In genomic region chr2:64062840-64063239, GRCh38 we compare ENCODE assay signal across 8 cellular contexts. TPM values are rescaled to one million over a fixed set of nuclear protein-coding genes. Genes with fewer than 3 reads are reported as not detected.
DNase-seq lines count a peak whose midpoint lies in the region; ATAC-seq and TF ChIP-seq lines count a peak whose summit lies in the region.

No MANE protein-coding gene starts in this region.

- no peak for ATAC-seq in CD8-positive, alpha-beta T cell
- peak; percentile 77 for ATAC-seq in GM21529 (IDR thresholded peaks at IDR 0.05; ENCODE audit: unreplicated experiment)

- intact Hi-C loops in CD8-positive, alpha-beta T cell (cut with DNase I, micrococcal nuclease) = no loop called here
- intact Hi-C loops in PC-9 (cut with micrococcal nuclease; ENCODE audit: unreplicated experiment) = no loop called here

- no peaks in the 10 kb centered on the region for H4K20me1 ChIP-seq in PC-9 (ENCODE audit: insufficient read depth)

- peak overlapping the region; percentile 29 for H3K27ac Mint-ChIP-seq in CD8-positive, alpha-beta T cell

- H3K36me3 ChIP-seq in CD8-positive, alpha-beta T cell (ENCODE audit: insufficient read depth, low read length) = no peaks in the 10 kb centered on the region
- H3K36me3 ChIP-seq in PC-9 (ENCODE audit: low read depth) (no peaks in the 10 kb centered on the region), WERI-Rb-1 (no peaks in the 10 kb centered on the region)

- H2AFZ ChIP-seq in PC-9 = no peak overlapping the region

- H3F3A ChIP-seq in PC-9 (ENCODE audit: insufficient read depth, low read depth) = peaks cover 9% of the 10 kb centered on the region; the same call in 1 of the 2 replicates

- H3K4me1 ChIP-seq in CD8-positive, alpha-beta T cell (ENCODE audit: insufficient read depth, low read length) = peaks cover 15% of the 10 kb centered on the region
- peaks cover 19% of the 10 kb centered on the region for H3K4me1 ChIP-seq in PC-9 (replicated peaks; ENCODE audit: insufficient read depth)

- no peaks in the 10 kb centered on the region for H3K79me2 ChIP-seq in PC-9 (ENCODE audit: low read depth)

- no peak overlapping the region for H3K4me3 Mint-ChIP-seq in CD8-positive, alpha-beta T cell

- no peak overlapping the region for H3K27ac ChIP-seq in CD8-positive, alpha-beta T cell (ENCODE audit: low read depth, low read length)
- no peak overlapping the region for H3K27ac ChIP-seq in PC-9
- H3K27ac ChIP-seq in WERI-Rb-1 = no peak overlapping the region

- no peak for TF ChIP-seq CTCF in CD8-positive, alpha-beta T cell (IDR thresholded peaks at IDR 0.05)
- TF ChIP-seq CTCF in PC-9 (conservative IDR thresholded peaks at IDR 0.05) (no peak), WERI-Rb-1 (IDR thresholded peaks at IDR 0.05; ENCODE audit: low read depth, low read length) (no peak)

- H3K36me3 Mint-ChIP-seq in CD8-positive, alpha-beta T cell = no peaks in the 10 kb centered on the region

- CTCF ChIA-PET in CD8-positive, alpha-beta T cell (lab: Charles Lee) = interaction anchor here (1.0 to 3.0 kb wide), 5 partner anchors 9 to 268 kb away, joined by 3 to 12 read pairs (median 4); no protein-coding TSS in a partner anchor
- CTCF ChIA-PET in PC-9 (lab: Charles Lee) = no interaction called here

- no peak overlapping the region for H3K4me3 ChIP-seq in CD8-positive, alpha-beta T cell (ENCODE audit: low read depth, low read length)
- H3K4me3 ChIP-seq in PC-9 (no peak overlapping the region), WERI-Rb-1 (ENCODE audit: low read depth, low read length) (no peak overlapping the region)

- no peaks in the 10 kb centered on the region for H3K27me3 Mint-ChIP-seq in CD8-positive, alpha-beta T cell (ENCODE audit: low read depth)

- peaks cover 26% of the 10 kb centered on the region for H3K4me1 Mint-ChIP-seq in CD8-positive, alpha-beta T cell (ENCODE audit: low read depth)

- H3K9me3 ChIP-seq in CD8-positive, alpha-beta T cell (ENCODE audit: low read length) = no peaks in the 10 kb centered on the region
- no peaks in the 10 kb centered on the region for H3K9me3 ChIP-seq in PC-9 (ENCODE audit: insufficient read depth, low read depth)
- H3K9me3 ChIP-seq in WERI-Rb-1 (ENCODE audit: severe bottlenecking) = no peaks in the 10 kb centered on the region

- POLR2A ChIA-PET in CD8-positive, alpha-beta T cell (lab: Charles Lee) = no interaction called here
- POLR2A ChIA-PET in PC-9 (lab: Charles Lee; ENCODE audit: unreplicated experiment) = interaction anchor here (0.6 kb wide), 1 partner anchor 140 kb away, joined by 14 read pairs; no protein-coding TSS in a partner anchor

- no peak for DNase-seq in CD8-positive, alpha-beta T cell
- peak; percentile 34 to 88 for DNase-seq in PC-9
- DNase-seq in iris pigment epithelial cell (ENCODE audit: low read depth) = peak; percentile 80
- no peak for DNase-seq in hippocampal formation (lab: John Stamatoyannopoulos, UW)
- no peak for DNase-seq in SIG-M5 (lab: John Stamatoyannopoulos, UW)
- DNase-seq in WERI-Rb-1 = no peak
- DNase-seq in RKO (ENCODE audit: low spot score) = no peak

- H3K27me3 ChIP-seq in CD8-positive, alpha-beta T cell (ENCODE audit: insufficient read depth, low read length) = no peaks in the 10 kb centered on the region
- H3K27me3 ChIP-seq in PC-9 (ENCODE audit: insufficient read depth, low read depth) (no peaks in the 10 kb centered on the region), WERI-Rb-1 (ENCODE audit: insufficient read depth, low read depth, severe bottlenecking) (no peaks in the 10 kb centered on the region)

- H3K4me2 ChIP-seq in PC-9 = peak overlapping the region; percentile 22; the same call in 1 of the 2 replicates

- peaks cover 2% of the 10 kb centered on the region for H3K9me3 Mint-ChIP-seq in CD8-positive, alpha-beta T cell

- no TSS peak for BruUV-seq in PC-9 (replicated peaks; lab: Mats Ljungman, UMichigan)

- no peaks in the 10 kb centered on the region for H3K9me2 ChIP-seq in PC-9 (ENCODE audit: insufficient read depth)

RNA-seq across cellular contexts. Expression of gene VPS54, which starts 43.6 kb away (rescaled TPM):
- 1 to 10 TPM; 7.0 to 8.5 TPM for total RNA-seq in CD8-positive, alpha-beta T cell
- 16.7 and 20.7 TPM in 2 replicates for total RNA-seq in PC-9 (2021)

Comparison
In these comparisons a context has a peak if more than half of its experiments do, and no peak if none do; other contexts are left out.
1. DNase-seq: peak in PC-9 (2 of 2) and iris pigment epithelial cell (single experiment); none in CD8-positive, alpha-beta T cell (0 of 7), hippocampal formation (0 of 2), SIG-M5 (single experiment), WERI-Rb-1 (single experiment) and RKO (single experiment).